22 cellular contexts compared by ENCODE assay signal in genomic region chr3:190552021-190552420, GRCh38.
"Had no signal": no experiment of that assay in that cellular context is flagged by ENCODE, and none has a peak within 500 bp of the region (broad histone marks: within the 10 kb centered on the region; RNA-seq: fewer than 3 reads in every experiment).

No MANE protein-coding gene starts in this region.

- H3K4me3 Mint-ChIP-seq: effector memory CD8-positive, alpha-beta T cell; naive thymus-derived CD8-positive, alpha-beta T cell; stimulated activated naive CD8-positive, alpha-beta T cell treated with anti-CD3 and anti-CD28 coated beads, Interleukin-15, amount 100 ng/mL, for 72 hours had no signal

- H3K36me3 ChIP-seq: lower lobe of right lung, neutrophil, pancreas, suprapubic skin, transverse colon, upper lobe of right lung, uterus had no signal

- H3K4me1 ChIP-seq: lower lobe of right lung, suprapubic skin, transverse colon, upper lobe of right lung, uterus had no signal

- H3K27ac ChIP-seq: lower lobe of right lung, neutrophil, pancreas, suprapubic skin, transverse colon, upper lobe of right lung, uterus had no signal

- H3K9me3 Mint-ChIP-seq: effector memory CD8-positive, alpha-beta T cell had no signal

- FAIRE-seq: frontal cortex, keratinocyte, pancreas had no signal

- H3K27ac Mint-ChIP-seq: effector memory CD8-positive, alpha-beta T cell; naive thymus-derived CD8-positive, alpha-beta T cell; stimulated activated naive CD8-positive, alpha-beta T cell treated with anti-CD3 and anti-CD28 coated beads, Interleukin-15, amount 100 ng/mL, for 72 hours had no signal

- H3K9me3 ChIP-seq: lower lobe of right lung, neutrophil, pancreas, upper lobe of right lung had no signal

- ATAC-seq: effector memory CD8-positive, alpha-beta T cell; left ventricle myocardium superior; lower lobe of right lung; naive thymus-derived CD8-positive, alpha-beta T cell; pancreas; sciatic nerve; stimulated activated naive CD8-positive, alpha-beta T cell treated with anti-CD3 and anti-CD28 coated beads, Interleukin-15, amount 100 ng/mL, for 72 hours; upper lobe of right lung had no signal

- H3K4me2 ChIP-seq: smooth muscle cell had no signal

- DNase-seq: cortex of kidney; effector memory CD8-positive, alpha-beta T cell; hypothalamus; left ventricle myocardium superior; lower lobe of right lung; naive thymus-derived CD8-positive, alpha-beta T cell; pancreas; stimulated activated CD4-positive, alpha-beta T cell treated with anti-CD3 and anti-CD28 coated beads, Interleukin-12 subunit alpha, Interleukin-12 subunit beta, amount 100 ng/mL, for 4 hours; stimulated activated CD4-positive, alpha-beta T cell treated with anti-CD3 and anti-CD28 coated beads, Interleukin-1b, Interleukin-23, amount 100 ng/mL, for 48 hours; stimulated activated CD4-positive, alpha-beta T cell treated with anti-CD3 and anti-CD28 coated beads, Interleukin-4, amount 100 ng/mL, for 1 hour; stimulated activated CD8-positive, alpha-beta memory T cell treated with anti-CD3 and anti-CD28 coated beads, Interleukin-4, amount 100 ng/mL, for 48 hours; stimulated activated naive CD4-positive, alpha-beta T cell; stimulated activated naive CD8-positive, alpha-beta T cell treated with anti-CD3 and anti-CD28 coated beads, Interleukin-15, amount 100 ng/mL, for 72 hours; transverse colon; upper lobe of right lung; uterus had no signal

- H3K27me3 Mint-ChIP-seq: effector memory CD8-positive, alpha-beta T cell; naive thymus-derived CD8-positive, alpha-beta T cell; stimulated activated naive CD8-positive, alpha-beta T cell treated with anti-CD3 and anti-CD28 coated beads, Interleukin-15, amount 100 ng/mL, for 72 hours had no signal

- H3K4me3 ChIP-seq: lower lobe of right lung, pancreas, smooth muscle cell, suprapubic skin, transverse colon, upper lobe of right lung, uterus had no signal

- H3K4me1 Mint-ChIP-seq: stimulated activated naive CD8-positive, alpha-beta T cell treated with anti-CD3 and anti-CD28 coated beads, Interleukin-15, amount 100 ng/mL, for 72 hours had no signal

- H3K27me3 ChIP-seq: neutrophil, pancreas, suprapubic skin, transverse colon, upper lobe of right lung, uterus had no signal
